Comparison of ENCODE assay signal across 20 cellular contexts in the genomic region with DNA sequence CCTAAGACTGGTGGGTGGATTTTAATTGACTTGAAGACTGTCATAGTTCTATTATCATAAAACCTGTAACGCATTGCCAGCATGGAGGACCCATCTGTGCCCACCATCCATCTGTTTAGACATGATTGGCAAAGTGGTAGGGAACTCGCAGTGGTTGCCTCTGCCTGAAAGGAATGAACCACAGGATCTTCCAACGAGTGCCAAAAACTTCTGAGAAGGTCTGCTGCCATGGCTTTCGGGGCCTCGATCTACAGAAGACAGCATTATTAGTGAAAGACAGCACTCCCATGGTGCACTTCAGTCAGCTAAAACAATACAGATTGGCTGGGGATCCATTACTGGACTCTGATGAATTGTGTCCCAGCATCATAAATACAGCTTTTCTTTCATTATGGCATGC.
"Had no signal": no experiment of that assay in that cellular context is flagged by ENCODE, and none has a peak within 500 bp of the region (broad histone marks: within the 10 kb centered on the region; RNA-seq: fewer than 3 reads in every experiment).

No MANE protein-coding gene starts in this region.

- H3K27me3 Mint-ChIP-seq: naive thymus-derived CD8-positive, alpha-beta T cell; stimulated activated memory B cell treated with anti-CD40 and anti-IgM and Interleukin-4, amounts not matched to agents 10 μg/mL and 1 μg/mL and 100 μg/mL, for 72 hours; stimulated activated naive CD8-positive, alpha-beta T cell treated with anti-CD3 and anti-CD28 coated beads, Interleukin-15, Interleukin-2, amounts not matched to agents 100 ng/mL and 50 ng/mL, for 24 hours had no signal

- H3K27ac Mint-ChIP-seq: naive thymus-derived CD8-positive, alpha-beta T cell; stimulated activated memory B cell treated with anti-CD40 and anti-IgM and Interleukin-4, amounts not matched to agents 10 μg/mL and 1 μg/mL and 100 μg/mL, for 72 hours; stimulated activated naive CD8-positive, alpha-beta T cell treated with anti-CD3 and anti-CD28 coated beads, Interleukin-15, Interleukin-2, amounts not matched to agents 100 ng/mL and 50 ng/mL, for 24 hours had no signal

- H3K9me3 Mint-ChIP-seq: naive thymus-derived CD8-positive, alpha-beta T cell; neural crest cell; stimulated activated memory B cell treated with anti-CD40 and anti-IgM and Interleukin-4, amounts not matched to agents 10 μg/mL and 1 μg/mL and 100 μg/mL, for 72 hours; stimulated activated naive CD8-positive, alpha-beta T cell treated with anti-CD3 and anti-CD28 coated beads, Interleukin-15, Interleukin-2, amounts not matched to agents 100 ng/mL and 50 ng/mL, for 24 hours had no signal

- ATAC-seq: gastroesophageal sphincter; left lobe of liver; naive thymus-derived CD8-positive, alpha-beta T cell; sciatic nerve; stimulated activated memory B cell treated with anti-CD40 and anti-IgM and Interleukin-4, amounts not matched to agents 10 μg/mL and 1 μg/mL and 100 μg/mL, for 72 hours; upper lobe of right lung had no signal

- H3K4me3 Mint-ChIP-seq: naive thymus-derived CD8-positive, alpha-beta T cell; neural crest cell; stimulated activated memory B cell treated with anti-CD40 and anti-IgM and Interleukin-4, amounts not matched to agents 10 μg/mL and 1 μg/mL and 100 μg/mL, for 72 hours; stimulated activated naive CD8-positive, alpha-beta T cell treated with anti-CD3 and anti-CD28 coated beads, Interleukin-15, Interleukin-2, amounts not matched to agents 100 ng/mL and 50 ng/mL, for 24 hours had no signal

- DNase-seq: effector memory CD4-positive, alpha-beta T cell; esophagus squamous epithelium; foreskin fibroblast; glutamatergic neuron; islet precursor cell; mammary epithelial cell; naive thymus-derived CD8-positive, alpha-beta T cell; posterior cingulate gyrus; spleen; stimulated activated CD4-positive, alpha-beta T cell treated with anti-CD3 and anti-CD28 coated beads, Interleukin-15, amount 100 ng/mL, for 24 hours; stimulated activated CD4-positive, alpha-beta T cell treated with anti-CD3 and anti-CD28 coated beads, Interleukin-1b, Interleukin-23, amount 100 ng/mL, for 48 hours; stimulated activated CD4-positive, alpha-beta T cell treated with anti-CD3 and anti-CD28 coated beads, Interleukin-4, amount 100 ng/mL, for 24 hours; testis; upper lobe of right lung had no signal

- H3K4me1 Mint-ChIP-seq: naive thymus-derived CD8-positive, alpha-beta T cell; neural crest cell; stimulated activated memory B cell treated with anti-CD40 and anti-IgM and Interleukin-4, amounts not matched to agents 10 μg/mL and 1 μg/mL and 100 μg/mL, for 72 hours had no signal
